In the genomic region with DNA sequence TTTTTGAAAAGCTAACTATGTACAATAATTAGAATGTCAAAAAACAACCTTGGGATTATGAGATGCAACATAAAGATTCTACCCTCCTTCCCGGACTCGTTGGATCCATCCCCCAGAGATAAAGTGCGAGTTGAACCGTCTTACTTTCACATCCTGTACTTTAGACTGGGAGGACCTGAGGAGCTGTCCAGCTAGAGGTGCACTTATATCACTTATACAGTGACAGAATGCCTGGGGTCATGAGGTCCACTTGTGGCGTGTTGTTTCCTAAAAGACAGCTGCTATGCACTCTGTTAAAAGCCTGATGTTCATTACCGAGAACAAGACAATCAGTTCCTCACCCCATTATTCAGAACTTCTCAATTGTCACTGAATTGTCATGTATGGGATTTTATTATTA, we compare ENCODE assay signal across 10 cellular contexts. TPM values are rescaled to one million over a fixed set of nuclear protein-coding genes. Genes with fewer than 3 reads are reported as not detected.
DNase-seq lines count a peak whose midpoint lies in the region; ATAC-seq and TF ChIP-seq lines count a peak whose summit lies in the region.
"Had no signal": no experiment of that assay in that cellular context is flagged by ENCODE, and none has a peak within 500 bp of the region (broad histone marks: within the 10 kb centered on the region; RNA-seq: fewer than 3 reads in every experiment).

No MANE protein-coding gene starts in this region.

- H3K4me3 Mint-ChIP-seq in T-helper 17 cell (peak overlapping the region; percentile 97), MCF 10A (ENCODE audit: unreplicated experiment) (no peak overlapping the region)

- peak overlapping the region in 8 of 12 donors; percentile 10 to 98 (median 94) for H3K4me3 ChIP-seq in heart left ventricle
- H3K4me3 ChIP-seq in thoracic aorta: peak overlapping the region; percentile 80

- peaks cover 24% of the 10 kb centered on the region for H3K4me1 Mint-ChIP-seq in T-helper 17 cell
- H3K4me1 Mint-ChIP-seq in MCF 10A (ENCODE audit: insufficient read depth, unreplicated experiment): peaks cover 21% of the 10 kb centered on the region

- H3K27ac ChIP-seq in heart left ventricle (peak overlapping the region in 10 of 12 donors; percentile 94 to 99 (median 97)), thoracic aorta (peak overlapping the region; percentile 95 to 96)

- no peak for TF ChIP-seq POLR2A in heart left ventricle (IDR thresholded peaks at IDR 0.05)

- intact Hi-C loops in heart left ventricle (cut with DNase I) (loop anchor here in 8 of 10 donors (2.0 to 10.0 kb wide), 5 partner anchors 42 to 318 kb away; no protein-coding TSS in a partner anchor), left cardiac atrium (cut with DNase I) (loop anchor here in 1 of 2 donors (5.0 kb wide), 2 partner anchors 48 to 63 kb away; no protein-coding TSS in a partner anchor), MCF 10A (cut with micrococcal nuclease) (no loop called here)

- H3K9me3 Mint-ChIP-seq in MCF 10A (ENCODE audit: unreplicated experiment): no peaks in the 10 kb centered on the region

- H3K27me3 Mint-ChIP-seq in T-helper 17 cell (no peaks in the 10 kb centered on the region), MCF 10A (ENCODE audit: insufficient read depth, unreplicated experiment) (no peaks in the 10 kb centered on the region)

- CTCF ChIA-PET in MCF 10A (lab: Yijun Ruan, JAX): interaction anchor here (0.7 to 6.1 kb wide), 13 partner anchors 13 to 521 kb away, joined by 3 to 162 read pairs (median 3); no protein-coding TSS in a partner anchor

- TF ChIP-seq CTCF in heart left ventricle (IDR thresholded peaks at IDR 0.05): no peak
- no peak for TF ChIP-seq CTCF in thoracic aorta (IDR thresholded peaks at IDR 0.05)
- TF ChIP-seq CTCF in MCF 10A (IDR thresholded peaks at IDR 0.05; ENCODE audit: unreplicated experiment): no peak

- H3K27ac Mint-ChIP-seq in T-helper 17 cell (peak overlapping the region; percentile 91), MCF 10A (ENCODE audit: low read depth, unreplicated experiment) (no peak overlapping the region)

- no peak for ATAC-seq in heart left ventricle
- no peak for ATAC-seq in left cardiac atrium
- ATAC-seq in T-helper 17 cell: no peak
- ATAC-seq in thoracic aorta (ENCODE audit: insufficient number of reproducible peaks, low FRiP score, low read depth): no peak
- no peak for ATAC-seq in GM19351 (IDR thresholded peaks at IDR 0.05; ENCODE audit: unreplicated experiment)

- H3K36me3 Mint-ChIP-seq in T-helper 17 cell (ENCODE audit: low read depth): no peaks in the 10 kb centered on the region
- peaks cover 6% of the 10 kb centered on the region for H3K36me3 Mint-ChIP-seq in MCF 10A (ENCODE audit: insufficient read depth, unreplicated experiment)

- peaks cover 7 to 70% (median 49%) of the 10 kb centered on the region in 12 donors for H3K4me1 ChIP-seq in heart left ventricle
- peaks cover 40 to 62% of the 10 kb centered on the region in 2 donors for H3K4me1 ChIP-seq in thoracic aorta (ENCODE audit: control insufficient read depth in 1 of 2, low read depth in 2 of 2)

- H3K27me3 ChIP-seq in heart left ventricle (no peaks in the 10 kb centered on the region), thoracic aorta (replicated peaks; ENCODE audit: insufficient read depth) (no peaks in the 10 kb centered on the region)

- peaks cover 0 to 15% (median 0%) of the 10 kb centered on the region in 9 donors for H3K36me3 ChIP-seq in heart left ventricle
- no peaks in the 10 kb centered on the region for H3K36me3 ChIP-seq in thoracic aorta

- H3K9me3 ChIP-seq in heart left ventricle: no peaks in the 10 kb centered on the region
- no peaks in the 10 kb centered on the region for H3K9me3 ChIP-seq in T-helper 17 cell (ENCODE audit: control insufficient read depth, low read length, poor library complexity, severe bottlenecking)
- no peaks in the 10 kb centered on the region for H3K9me3 ChIP-seq in thoracic aorta

- DNase-seq in heart left ventricle (no peak), left cardiac atrium (no peak), T-helper 17 cell (no peak), left kidney (ENCODE audit: low read depth, low spot score) (peak; percentile 44), thoracic aorta (ENCODE audit: low spot score) (no peak), SW480 (ENCODE audit: low spot score) (no peak), MCF 10A (ENCODE audit: unreplicated experiment) (no peak)
- DNase-seq: C1 segment of cervical spinal cord, NCI-H526 treated with DMSO at 0.1 percent for 48 hours had no signal

- POLR2A ChIA-PET in MCF 10A (lab: Yijun Ruan, JAX): interaction anchor here (0.5 to 1.6 kb wide), 7 partner anchors 8 to 393 kb away, joined by 3 to 8 read pairs (median 3); a partner anchor contains a TSS

- WGBS in heart left ventricle, 4 donors: 15 to 31% (median 17%) methylated on average over 6 of the region's 6 CpGs

- BruUV-seq in MCF 10A (replicated peaks; lab: Mats Ljungman, UMichigan): no TSS peak

RNA-seq across cellular contexts. Expression of a gene that starts 2.1 kb away (rescaled TPM):
- total RNA-seq in heart left ventricle (100 to 1,000 TPM in 1 of 9 donors, 10 to 100 TPM in 8; 64.5 to 105 (median 86.8) TPM), left cardiac atrium (10 to 100 TPM; 57.7 to 77.7 TPM), T-helper 17 cell (10 to 100 TPM; 75.3 to 86.9 TPM), thoracic aorta (10 to 100 TPM; 63.6 to 85.6 TPM), MCF 10A (2022) (26.3 and 26.8 TPM in 2 replicates)
- 10 to 100 TPM; 22.5 to 24.9 TPM for polyA plus RNA-seq in heart left ventricle

RNA-seq across cellular contexts. Expression of a gene that starts 9.1 kb away (rescaled TPM):
- 10 to 100 TPM; 20.2 to 52.7 (median 22.9) TPM for total RNA-seq in heart left ventricle
- polyA plus RNA-seq in heart left ventricle: 10 to 100 TPM; 18.7 to 45.4 TPM
- 10 to 100 TPM; 23.9 to 38.1 TPM for total RNA-seq in left cardiac atrium
- 10 to 100 TPM; 29.3 to 35.4 TPM for total RNA-seq in T-helper 17 cell
- 10 to 100 TPM; 20.5 to 39.7 TPM for total RNA-seq in thoracic aorta
- total RNA-seq in MCF 10A (2022): 38.2 and 45.5 TPM in 2 replicates

RNA-seq across cellular contexts. Expression of a gene that starts 16.0 kb away (rescaled TPM):
- total RNA-seq in heart left ventricle (10 to 100 TPM; 69.4 to 99.4 (median 82.0) TPM), left cardiac atrium (10 to 100 TPM; 93.4 to 97.1 TPM), T-helper 17 cell (10 to 100 TPM; 49.9 to 50.5 TPM), thoracic aorta (100 to 1,000 TPM in 1 of 2 donors, 10 to 100 TPM in 1; 62.8 to 114 TPM), MCF 10A (2022) (56.1 and 78.8 TPM in 2 replicates)
- 100 to 1,000 TPM in 1 of 2 donors, 10 to 100 TPM in 1; 88.7 to 124 TPM for polyA plus RNA-seq in heart left ventricle
